24 cellular contexts compared by ENCODE assay signal in genomic region chr7:142352543-142352942, GRCh38.
DNase-seq lines count a peak whose midpoint lies in the region; ATAC-seq, FAIRE-seq and TF ChIP-seq lines count a peak whose summit lies in the region.
"Had no signal": no experiment of that assay in that cellular context is flagged by ENCODE, and none has a peak within 500 bp of the region (broad histone marks: within the 10 kb centered on the region; RNA-seq: fewer than 3 reads in every experiment).

No MANE protein-coding gene starts in this region.

- FAIRE-seq in K562 (lab: Jason Lieb, UNC) = no peak
- FAIRE-seq: islet of Langerhans had no signal

- BruUV-seq in K562 (replicated peaks; lab: Mats Ljungman, UMichigan) = no TSS peak

- no peaks in the 10 kb centered on the region for H3K9me1 ChIP-seq in K562 (ENCODE audit: control insufficient read depth, insufficient read depth, low read length)

- in situ Hi-C loops in K562 (cut with MboI) = no loop called here

- CTCF ChIA-PET in activated naive CD4-positive, alpha-beta T cell treated with anti-CD3 and anti-CD28 coated beads, Interleukin-2, amount 10 ng/mL, durations not matched to agents 7 days and 5 days (lab: Charles Lee) = interaction anchor here (0.7 to 1.2 kb wide), 5 partner anchors 12 to 377 kb away, joined by 3 read pairs; no protein-coding TSS in a partner anchor
- CTCF ChIA-PET in K562 (lab: Yijun Ruan, JAX; ENCODE audit: low intra/inter-chr PET ratio) = no interaction called here

- H3K4me2 ChIP-seq in K562 (ENCODE audit: insufficient read depth, low read length) = peak overlapping the region; percentile 10; the same call in 1 of the 2 replicates

- intact Hi-C loops in K562 (cut with micrococcal nuclease) = no loop called here
- intact Hi-C loops in left colon (cut with DNase I, micrococcal nuclease) = no loop called here

- no peaks in the 10 kb centered on the region for H4K20me1 ChIP-seq in K562 (replicated peaks; ENCODE audit: control insufficient read depth, insufficient read depth, low read length)

- peak overlapping the region; percentile 49 for H3K27ac Mint-ChIP-seq in activated naive CD4-positive, alpha-beta T cell treated with anti-CD3 and anti-CD28 coated beads, Interleukin-2, amount 10 ng/mL, durations not matched to agents 7 days and 5 days
- H3K27ac Mint-ChIP-seq in stimulated activated naive CD8-positive, alpha-beta T cell treated with anti-CD3 and anti-CD28 coated beads, Interleukin-15, amount 100 ng/mL, for 72 hours = peak overlapping the region; percentile 82 to 95

- no peaks in the 10 kb centered on the region for H3K4me1 ChIP-seq in K562 (replicated peaks in 1 of 2; ENCODE audit: control insufficient read depth in 2 of 2, insufficient read depth in 2 of 2, low read length in 2 of 2)
- H3K4me1 ChIP-seq: HAP-1, heart left ventricle, right lobe of liver had no signal

- no peak for DNase-seq in activated naive CD4-positive, alpha-beta T cell treated with anti-CD3 and anti-CD28 coated beads, Interleukin-2, amount 10 ng/mL, durations not matched to agents 7 days and 5 days
- no peak for DNase-seq in activated naive CD4-positive, alpha-beta T cell (lab: John Stamatoyannopoulos, UW)
- DNase-seq in MV-4-11 (lab: John Stamatoyannopoulos, UW) (peak; percentile 36), K562 (ENCODE audit: extremely low read depth in 1 of 4, low spot score in 3 of 4) (no peak), left colon (no peak), DMS 273 (lab: John Stamatoyannopoulos, UW; ENCODE audit: unreplicated experiment) (no peak)
- peak in 1 of 2 donors; percentile 37 for DNase-seq in stimulated activated naive CD8-positive, alpha-beta T cell treated with anti-CD3 and anti-CD28 coated beads, Interleukin-15, amount 100 ng/mL, for 72 hours
- DNase-seq: amygdala; Caco-2; caudate nucleus; effector CD8-positive, alpha-beta T cell; heart left ventricle; KBM-7; NCI-H1092; NCI-H2107; NCI-H524 treated with DMSO at 0.1 percent for 48 hours; ovary; right lobe of liver had no signal

- no peak for TF ChIP-seq POLR2A in K562 (conservative IDR thresholded peaks at IDR 0.05)

- no peak overlapping the region for H3K4me3 ChIP-seq in K562
- H3K4me3 ChIP-seq: HAP-1, heart left ventricle, lung, ovary, right lobe of liver had no signal

- no peak overlapping the region for H3K9ac ChIP-seq in K562 (ENCODE audit: insufficient read depth in 1 of 2, low read depth in 2 of 2, low read length in 2 of 2)

- no peaks in the 10 kb centered on the region for H3K36me3 Mint-ChIP-seq in activated naive CD4-positive, alpha-beta T cell treated with anti-CD3 and anti-CD28 coated beads, Interleukin-2, amount 10 ng/mL, durations not matched to agents 7 days and 5 days

- H3K4me1 Mint-ChIP-seq in activated naive CD4-positive, alpha-beta T cell treated with anti-CD3 and anti-CD28 coated beads, Interleukin-2, amount 10 ng/mL, durations not matched to agents 7 days and 5 days = peaks cover 28% of the 10 kb centered on the region
- peaks cover 28% of the 10 kb centered on the region for H3K4me1 Mint-ChIP-seq in stimulated activated naive CD8-positive, alpha-beta T cell treated with anti-CD3 and anti-CD28 coated beads, Interleukin-15, amount 100 ng/mL, for 72 hours

- H3K4me3 Mint-ChIP-seq in activated naive CD4-positive, alpha-beta T cell treated with anti-CD3 and anti-CD28 coated beads, Interleukin-2, amount 10 ng/mL, durations not matched to agents 7 days and 5 days = peak overlapping the region; percentile 25
- H3K4me3 Mint-ChIP-seq in stimulated activated naive CD8-positive, alpha-beta T cell treated with anti-CD3 and anti-CD28 coated beads, Interleukin-15, amount 100 ng/mL, for 72 hours = peak overlapping the region; percentile 84 to 86

- 2% methylated on average over 9 of the region's 9 CpGs for WGBS in K562 (ENCODE audit: insufficient coverage, low coverage, missing lambda C conversion rate)

- ATAC-seq in K562 (peak; percentile 58; the same call in 2 of the 3 replicates), left colon (no peak), HG02852 (IDR thresholded peaks at IDR 0.05; ENCODE audit: unreplicated experiment) (no peak)
- peak; percentile 75 for ATAC-seq in stimulated activated naive CD8-positive, alpha-beta T cell treated with anti-CD3 and anti-CD28 coated beads, Interleukin-15, amount 100 ng/mL, for 72 hours
- ATAC-seq: heart left ventricle, right lobe of liver, Right ventricle myocardium inferior had no signal

- no peaks in the 10 kb centered on the region for H3K9me3 ChIP-seq in K562 (replicated peaks; ENCODE audit: control insufficient read depth, insufficient read depth, low read depth, low read length)
- H3K9me3 ChIP-seq: Caco-2, HAP-1, heart left ventricle, ovary, right lobe of liver had no signal

- no peak for TF ChIP-seq RAD21 in K562 (CRISPR knock-in tag; conservative IDR thresholded peaks at IDR 0.05 in 1 of 2, IDR thresholded peaks at IDR 0.05 in 1 of 2)

- no peaks in the 10 kb centered on the region for H3K9me3 Mint-ChIP-seq in activated naive CD4-positive, alpha-beta T cell treated with anti-CD3 and anti-CD28 coated beads, Interleukin-2, amount 10 ng/mL, durations not matched to agents 7 days and 5 days
- H3K9me3 Mint-ChIP-seq in stimulated activated naive CD8-positive, alpha-beta T cell treated with anti-CD3 and anti-CD28 coated beads, Interleukin-15, amount 100 ng/mL, for 72 hours = no peaks in the 10 kb centered on the region

- no peak for TF ChIP-seq EP300 in K562 (IDR thresholded peaks at IDR 0.05; ENCODE audit: low read length)

- H3K36me3 ChIP-seq in K562 (ENCODE audit: control insufficient read depth, insufficient read depth, low read length) = no peaks in the 10 kb centered on the region
- H3K36me3 ChIP-seq: HAP-1, heart left ventricle, ovary, right lobe of liver had no signal

- H2AFZ ChIP-seq in K562 (ENCODE audit: low read depth, low read length) = peak overlapping the region; percentile 25; the same call in 1 of the 2 replicates

- POLR2A ChIA-PET in K562 (lab: Yijun Ruan, JAX) = no interaction called here

- H3K27ac ChIP-seq in K562 (ENCODE audit: extremely low read depth, low read depth, low read length) = no peak overlapping the region
- H3K27ac ChIP-seq: heart left ventricle, ovary, right lobe of liver, VCaP had no signal

- H3K27me3 Mint-ChIP-seq in activated naive CD4-positive, alpha-beta T cell treated with anti-CD3 and anti-CD28 coated beads, Interleukin-2, amount 10 ng/mL, durations not matched to agents 7 days and 5 days = peaks cover 25% of the 10 kb centered on the region
- H3K27me3 Mint-ChIP-seq in stimulated activated naive CD8-positive, alpha-beta T cell treated with anti-CD3 and anti-CD28 coated beads, Interleukin-15, amount 100 ng/mL, for 72 hours = peaks cover 10% of the 10 kb centered on the region

- no peak for TF ChIP-seq CTCF in K562 (IDR thresholded peaks at IDR 0.05 in 2 of 3, conservative IDR thresholded peaks at IDR 0.05 in 1 of 3; ENCODE audit: insufficient read depth in 2 of 3, low read depth in 1 of 3, low read length in 3 of 3)

- H3K79me2 ChIP-seq in K562 (ENCODE audit: control insufficient read depth, insufficient read depth, low read length) = no peaks in the 10 kb centered on the region

- peaks cover 0 to 21% of the 10 kb centered on the region in 2 experiments; a peak in 1 of 5 replicates for H3K27me3 ChIP-seq in K562 (ENCODE audit: control insufficient read depth in 2 of 2, insufficient read depth in 2 of 2, low read length in 2 of 2)
- H3K27me3 ChIP-seq: ovary, right lobe of liver had no signal

TF ChIP-seq in K562, 482 proteins besides CTCF, POLR2A, EP300 and RAD21 (continues in another document):
- TF ChIP-seq GABPA (tag; conservative IDR thresholded peaks at IDR 0.05; ENCODE audit: low read depth) = peak; percentile 69

Comparison
In these comparisons a context has a peak if more than half of its experiments do, and no peak if none do; other contexts are left out.
1. ATAC-seq: peak in K562 (single experiment) and stimulated activated naive CD8-positive, alpha-beta T cell treated with anti-CD3 and anti-CD28 coated beads, Interleukin-15, amount 100 ng/mL, for 72 hours (single experiment); none in left colon (single experiment) and HG02852 (single experiment).